Comparison of ENCODE assay signal across 31 cellular contexts in the genomic region with DNA sequence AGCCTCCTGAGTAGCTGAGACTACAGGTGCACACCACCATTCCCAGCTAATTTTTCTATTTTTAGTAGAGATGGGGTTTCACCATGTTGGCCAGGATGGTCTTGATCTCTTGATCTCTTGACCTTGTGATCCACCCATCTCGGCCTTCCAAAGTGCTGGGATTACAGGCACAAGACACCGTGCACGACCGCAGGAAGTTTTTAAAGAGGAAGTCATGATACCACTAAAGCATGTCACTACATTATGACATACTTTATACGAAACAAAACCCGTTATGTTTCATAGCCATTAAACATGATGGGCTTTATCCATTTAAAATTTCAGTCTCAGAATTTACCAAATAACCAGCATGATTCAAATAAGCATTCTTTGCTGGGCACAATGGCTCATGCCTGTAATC.
"Had no signal": no experiment of that assay in that cellular context is flagged by ENCODE, and none has a peak within 500 bp of the region (broad histone marks: within the 10 kb centered on the region; RNA-seq: fewer than 3 reads in every experiment).

No MANE protein-coding gene starts in this region.

- ATAC-seq: activated CD8-positive, alpha-beta T cell treated with anti-CD3 and anti-CD28 coated beads for 36 hours; activated naive CD8-positive, alpha-beta T cell treated with anti-CD3 and anti-CD28 coated beads, Interleukin-2, amount 50 U/mL, for 24 hours; activated T-cell treated with anti-CD3 and anti-CD28 coated beads, Interleukin-2, amount 50 U/mL, for 4 hours; activated T-helper 17 cell treated with anti-CD3 and anti-CD28 coated beads, Interleukin-2, amount 50 U/mL, for 72 hours; body of pancreas; effector memory CD8-positive, alpha-beta T cell; foreskin keratinocyte; gastrocnemius medialis; heart left ventricle; T-helper 17 cell had no signal

- H3K4me3 Mint-ChIP-seq: activated CD8-positive, alpha-beta T cell treated with anti-CD3 and anti-CD28 coated beads for 36 hours; activated naive CD4-positive, alpha-beta T cell treated with anti-CD3 and anti-CD28 coated beads for 36 hours; activated naive CD4-positive, alpha-beta T cell treated with anti-CD3 and anti-CD28 coated beads, Interleukin-2, amount 50 U/mL, for 24 hours; activated naive CD8-positive, alpha-beta T cell treated with anti-CD3 and anti-CD28 coated beads for 36 hours; activated naive CD8-positive, alpha-beta T cell treated with anti-CD3 and anti-CD28 coated beads, Interleukin-2, amount 50 U/mL, for 24 hours; activated T-cell treated with anti-CD3 and anti-CD28 coated beads, Interleukin-2, amount 50 U/mL, for 4 hours; activated T-helper 17 cell treated with anti-CD3 and anti-CD28 coated beads, Interleukin-2, amount 50 U/mL, for 72 hours; effector memory CD8-positive, alpha-beta T cell; T-helper 17 cell; T-helper 2 cell treated with Interferon-gamma antibody and Interleukin-4, amounts not matched to agents 5 μg/mL and 100 μg/mL, for 36 hours had no signal

- DNase-seq: activated CD4-positive, alpha-beta T cell treated with anti-CD3 and anti-CD28 coated beads for 4 hours; activated CD4-positive, alpha-beta T cell treated with anti-CD3 and anti-CD28 coated beads, Interleukin-2, amount 50 U/mL, for 1 hour; activated CD4-positive, alpha-beta T cell treated with anti-CD3 and anti-CD28 coated beads, Interleukin-2, amount 50 U/mL, for 48 hours; activated CD4-positive, CD25-positive, alpha-beta regulatory T cell; activated CD4-positive, CD25-positive, alpha-beta regulatory T cell treated with anti-CD3 and anti-CD28 coated beads, Interleukin-2, amount 50 U/mL, for 72 hours; activated CD8-positive, alpha-beta memory T cell treated with anti-CD3 and anti-CD28 coated beads for 24 hours; activated CD8-positive, alpha-beta T cell treated with anti-CD3 and anti-CD28 coated beads for 36 hours; activated effector memory CD4-positive, alpha-beta T cell treated with Interleukin-2 at 50 U/mL for 16 hours; activated naive CD4-positive, alpha-beta T cell treated with anti-CD3 and anti-CD28 coated beads for 36 hours; activated naive CD8-positive, alpha-beta T cell treated with anti-CD3 and anti-CD28 coated beads for 36 hours; activated naive CD8-positive, alpha-beta T cell treated with anti-CD3 and anti-CD28 coated beads, Interleukin-2, amount 50 U/mL, for 24 hours; activated T-cell treated with anti-CD3 and anti-CD28 coated beads, Interleukin-2, amount 50 U/mL, for 4 hours; adrenal gland; amygdala; aorta; body of pancreas; caudate nucleus; cortex of kidney; dermis blood vessel endothelial cell; effector CD4-positive, alpha-beta T cell; effector memory CD8-positive, alpha-beta T cell; erythroblast; foreskin keratinocyte; gastrocnemius medialis; glutamatergic neuron; heart left ventricle; T-helper 17 cell; T1000 had no signal

- H3K27ac Mint-ChIP-seq: activated CD8-positive, alpha-beta T cell treated with anti-CD3 and anti-CD28 coated beads for 36 hours; activated naive CD4-positive, alpha-beta T cell treated with anti-CD3 and anti-CD28 coated beads for 36 hours; activated naive CD4-positive, alpha-beta T cell treated with anti-CD3 and anti-CD28 coated beads, Interleukin-2, amount 50 U/mL, for 24 hours; activated naive CD8-positive, alpha-beta T cell treated with anti-CD3 and anti-CD28 coated beads for 36 hours; activated naive CD8-positive, alpha-beta T cell treated with anti-CD3 and anti-CD28 coated beads, Interleukin-2, amount 50 U/mL, for 24 hours; activated T-helper 17 cell treated with anti-CD3 and anti-CD28 coated beads, Interleukin-2, amount 50 U/mL, for 72 hours; effector memory CD8-positive, alpha-beta T cell; T-helper 17 cell; T-helper 2 cell treated with Interferon-gamma antibody and Interleukin-4, amounts not matched to agents 5 μg/mL and 100 μg/mL, for 36 hours had no signal

- H3K4me1 Mint-ChIP-seq: activated naive CD4-positive, alpha-beta T cell treated with anti-CD3 and anti-CD28 coated beads, Interleukin-2, amount 50 U/mL, for 24 hours; activated naive CD8-positive, alpha-beta T cell treated with anti-CD3 and anti-CD28 coated beads for 36 hours had no signal

- H3K9me3 Mint-ChIP-seq: activated naive CD4-positive, alpha-beta T cell treated with anti-CD3 and anti-CD28 coated beads for 36 hours; activated naive CD8-positive, alpha-beta T cell treated with anti-CD3 and anti-CD28 coated beads for 36 hours; activated T-cell treated with anti-CD3 and anti-CD28 coated beads, Interleukin-2, amount 50 U/mL, for 4 hours; activated T-helper 17 cell treated with anti-CD3 and anti-CD28 coated beads, Interleukin-2, amount 50 U/mL, for 72 hours; effector memory CD8-positive, alpha-beta T cell had no signal

- H3K27me3 Mint-ChIP-seq: activated CD8-positive, alpha-beta T cell treated with anti-CD3 and anti-CD28 coated beads for 36 hours; activated naive CD4-positive, alpha-beta T cell treated with anti-CD3 and anti-CD28 coated beads, Interleukin-2, amount 50 U/mL, for 24 hours; activated naive CD8-positive, alpha-beta T cell treated with anti-CD3 and anti-CD28 coated beads for 36 hours; activated naive CD8-positive, alpha-beta T cell treated with anti-CD3 and anti-CD28 coated beads, Interleukin-2, amount 50 U/mL, for 24 hours; activated T-helper 17 cell treated with anti-CD3 and anti-CD28 coated beads, Interleukin-2, amount 50 U/mL, for 72 hours; effector memory CD8-positive, alpha-beta T cell; T-helper 17 cell had no signal
